In genomic region chr5:140181525-140181924, GRCh38 we compare ENCODE assay signal across 22 cellular contexts. TPM values are rescaled to one million over a fixed set of nuclear protein-coding genes. Genes with fewer than 3 reads are reported as not detected.
DNase-seq lines count a peak whose midpoint lies in the region; ATAC-seq and TF ChIP-seq lines count a peak whose summit lies in the region.
"Had no signal": no experiment of that assay in that cellular context is flagged by ENCODE, and none has a peak within 500 bp of the region (broad histone marks: within the 10 kb centered on the region; RNA-seq: fewer than 3 reads in every experiment).

No MANE protein-coding gene starts in this region.

- H3K23ac ChIP-seq in neuronal stem cell (ENCODE audit: low read depth, low read length, poor library complexity), result no peak overlapping the region

- no peak overlapping the region for H4K91ac ChIP-seq in neuronal stem cell (ENCODE audit: low read depth, low read length, poor library complexity)

- H2AFZ ChIP-seq in KMS-11 (ENCODE audit: low read depth), result peak overlapping the region; percentile 71; the same call in 1 of the 2 replicates
- H2AFZ ChIP-seq in hepatocyte, result no peak overlapping the region
- no peak overlapping the region for H2AFZ ChIP-seq in neuronal stem cell (ENCODE audit: low read length)

- H3K27ac Mint-ChIP-seq in Calu3 (ENCODE audit: unreplicated experiment), result peak overlapping the region; percentile 17
- H3K27ac Mint-ChIP-seq: activated naive CD8-positive, alpha-beta T cell treated with anti-CD3 and anti-CD28 coated beads for 36 hours; CD4-positive, alpha-beta T cell; naive thymus-derived CD4-positive, alpha-beta T cell; T-helper 2 cell treated with Interferon-gamma antibody and Interleukin-4, amounts not matched to agents 5 μg/mL and 100 μg/mL, for 36 hours had no signal

- H3K9me3 Mint-ChIP-seq in Calu3 (ENCODE audit: low read depth, unreplicated experiment), result no peaks in the 10 kb centered on the region
- H3K9me3 Mint-ChIP-seq: activated naive CD8-positive, alpha-beta T cell treated with anti-CD3 and anti-CD28 coated beads for 36 hours; CD4-positive, alpha-beta T cell; naive thymus-derived CD4-positive, alpha-beta T cell; T-helper 2 cell treated with Interferon-gamma antibody and Interleukin-4, amounts not matched to agents 5 μg/mL and 100 μg/mL, for 36 hours had no signal

- H4K20me1 ChIP-seq in KMS-11 (ENCODE audit: insufficient read depth), result no peaks in the 10 kb centered on the region
- no peaks in the 10 kb centered on the region for H4K20me1 ChIP-seq in hepatocyte (ENCODE audit: insufficient read depth, poor library complexity, severe bottlenecking)

- H2BK12ac ChIP-seq in neuronal stem cell (ENCODE audit: low read length), result no peak overlapping the region

- H3K9ac ChIP-seq in KMS-11, result no peak overlapping the region
- H3K9ac ChIP-seq in neuronal stem cell (ENCODE audit: low read depth, low read length, poor library complexity), result no peak overlapping the region

- no peaks in the 10 kb centered on the region for H3K9me3 ChIP-seq in hepatocyte (ENCODE audit: low read depth)
- H3K9me3 ChIP-seq in gastrocnemius medialis, result no peaks in the 10 kb centered on the region
- H3K9me3 ChIP-seq in neuronal stem cell (replicated peaks in 1 of 2; ENCODE audit: control insufficient read depth in 2 of 2, insufficient read depth in 1 of 2, low read depth in 1 of 2, low read length in 2 of 2), result no peaks in the 10 kb centered on the region
- H3K9me3 ChIP-seq: tibial artery had no signal

- H3K4me3 Mint-ChIP-seq in Calu3 (ENCODE audit: low read depth, unreplicated experiment), result peak overlapping the region; percentile 11
- H3K4me3 Mint-ChIP-seq: activated CD8-positive, alpha-beta T cell treated with anti-CD3 and anti-CD28 coated beads, Interleukin-2, amount 10 ng/mL, durations not matched to agents 7 days and 5 days; activated naive CD8-positive, alpha-beta T cell treated with anti-CD3 and anti-CD28 coated beads for 36 hours; CD4-positive, alpha-beta T cell; naive thymus-derived CD4-positive, alpha-beta T cell had no signal

- ATAC-seq in gastrocnemius medialis (no peak), HG02981 (IDR thresholded peaks at IDR 0.05; ENCODE audit: unreplicated experiment) (no peak)
- ATAC-seq: activated CD8-positive, alpha-beta T cell treated with anti-CD3 and anti-CD28 coated beads, Interleukin-2, amount 10 ng/mL, durations not matched to agents 7 days and 5 days; naive thymus-derived CD4-positive, alpha-beta T cell had no signal

- DNase-seq in Calu3, result no peak
- DNase-seq in hepatocyte (ENCODE audit: low spot score), result no peak
- no peak for DNase-seq in gastrocnemius medialis
- no peak for DNase-seq in NCI-H2171 treated with DMSO at 0.1 percent for 48 hours (lab: John Stamatoyannopoulos, UW)
- no peak for DNase-seq in neuronal stem cell (ENCODE audit: low spot score)
- DNase-seq in SKM-1 treated with dmso at 0.1 percent for 144 hours (lab: John Stamatoyannopoulos, UW; ENCODE audit: unreplicated experiment), result no peak
- DNase-seq: activated CD4-positive, CD25-positive, alpha-beta regulatory T cell; activated CD8-positive, alpha-beta T cell treated with anti-CD3 and anti-CD28 coated beads, Interleukin-2, amount 10 ng/mL, durations not matched to agents 7 days and 5 days; activated naive CD8-positive, alpha-beta T cell treated with anti-CD3 and anti-CD28 coated beads for 36 hours; CD4-positive, alpha-beta T cell; dermis blood vessel endothelial cell; DMS53; left ventricle myocardium superior; naive thymus-derived CD4-positive, alpha-beta T cell; NCI-H1048; NCI-H2081; NCI-H524; tibial artery had no signal

- peaks cover 4% of the 10 kb centered on the region for H3K79me1 ChIP-seq in neuronal stem cell (ENCODE audit: low read depth, low read length)

- intact Hi-C loops in Calu3 (cut with micrococcal nuclease; ENCODE audit: unreplicated experiment), result loop anchor here (5.0 kb wide), 1 partner anchor 46 kb away; no protein-coding TSS in a partner anchor
- intact Hi-C loops in gastrocnemius medialis (cut with DNase I; ENCODE audit: low total_unique reads), result no loop called here

- H3K14ac ChIP-seq in neuronal stem cell (ENCODE audit: low read length), result no peak overlapping the region

- no peak overlapping the region for H3K18ac ChIP-seq in neuronal stem cell (ENCODE audit: low read length)

- BruUV-seq in Calu3 (replicated peaks; lab: Mats Ljungman, UMichigan), result no TSS peak

- H3K36me3 Mint-ChIP-seq in Calu3 (ENCODE audit: insufficient read depth, unreplicated experiment), result peaks cover 35% of the 10 kb centered on the region
- H3K36me3 Mint-ChIP-seq: activated naive CD8-positive, alpha-beta T cell treated with anti-CD3 and anti-CD28 coated beads for 36 hours had no signal

- no peak overlapping the region for H3K4ac ChIP-seq in neuronal stem cell (ENCODE audit: low read length)

- CTCF ChIA-PET in Calu3 (lab: Charles Lee), result interaction anchor here (0.8 kb wide), 1 partner anchor 25 kb away, joined by 3 read pairs; no protein-coding TSS in a partner anchor

- no peak overlapping the region for H2AK5ac ChIP-seq in neuronal stem cell (ENCODE audit: low read depth, low read length)

- H3K9me2 ChIP-seq in hepatocyte (replicated peaks; ENCODE audit: insufficient read depth), result no peaks in the 10 kb centered on the region

- H3K4me3 ChIP-seq in KMS-11 (IDR thresholded peaks at IDR 0.05; ENCODE audit: insufficient read depth, low read depth, low read length), result no peak overlapping the region
- no peak overlapping the region for H3K4me3 ChIP-seq in hepatocyte
- H3K4me3 ChIP-seq in gastrocnemius medialis, result no peak overlapping the region
- no peak overlapping the region for H3K4me3 ChIP-seq in neuronal stem cell (ENCODE audit: low read length in 2 of 2)
- H3K4me3 ChIP-seq: tibial artery had no signal

- H3K4me2 ChIP-seq in KMS-11 (peak overlapping the region; percentile 85), hepatocyte (peak overlapping the region; percentile 61), neuronal stem cell (ENCODE audit: insufficient read depth, low read length, poor library complexity, severe bottlenecking) (no peak overlapping the region)

- in situ Hi-C loops in gastrocnemius medialis (cut with MboI; ENCODE audit: low sequenced_read_pairs in 4 of 4), result no loop called here

- no peaks in the 10 kb centered on the region for H3K27me3 Mint-ChIP-seq in Calu3 (ENCODE audit: unreplicated experiment)
- H3K27me3 Mint-ChIP-seq: activated naive CD8-positive, alpha-beta T cell treated with anti-CD3 and anti-CD28 coated beads for 36 hours; CD4-positive, alpha-beta T cell; naive thymus-derived CD4-positive, alpha-beta T cell had no signal

- H4K8ac ChIP-seq in neuronal stem cell (ENCODE audit: low read depth, low read length), result no peak overlapping the region

- no peak overlapping the region for H2BK5ac ChIP-seq in neuronal stem cell (ENCODE audit: low read length)

- H3K27me3 ChIP-seq in KMS-11 (ENCODE audit: insufficient read depth, low read depth) (no peaks in the 10 kb centered on the region), hepatocyte (no peaks in the 10 kb centered on the region), gastrocnemius medialis (no peaks in the 10 kb centered on the region), neuronal stem cell (ENCODE audit: control insufficient read depth in 3 of 3, insufficient read depth in 3 of 3, low read depth in 1 of 3, low read length in 3 of 3) (no peaks in the 10 kb centered on the region)
- H3K27me3 ChIP-seq: tibial artery had no signal

- WGBS in hepatocyte (ENCODE audit: low lambda C conversion rate, missing lambda C conversion rate), result 87% methylated on average over 3 of the region's 3 CpGs
- no CpG with 5 or more reads among the region's 3 CpGs for WGBS in neuronal stem cell (ENCODE audit: extremely low coverage in 2 of 2, insufficient read length in 2 of 2, insufficient replicate concordance in 1 of 2), 2 donors

- H3K4me1 ChIP-seq in KMS-11 (ENCODE audit: low read depth, poor library complexity, severe bottlenecking) (peaks cover 31% of the 10 kb centered on the region), hepatocyte (ENCODE audit: insufficient read depth) (peaks cover 33% of the 10 kb centered on the region), gastrocnemius medialis (peaks cover 87 to 92% of the 10 kb centered on the region in 2 donors), neuronal stem cell (ENCODE audit: control insufficient read depth in 2 of 2, insufficient read depth in 1 of 2, low read depth in 1 of 2, low read length in 2 of 2) (peaks cover 12 to 13% of the 10 kb centered on the region in 2 donors)

- H3K36me3 ChIP-seq in KMS-11 (ENCODE audit: insufficient read depth), result no peaks in the 10 kb centered on the region
- H3K36me3 ChIP-seq in hepatocyte (replicated peaks; ENCODE audit: insufficient read depth, low read depth), result no peaks in the 10 kb centered on the region
- no peaks in the 10 kb centered on the region for H3K36me3 ChIP-seq in gastrocnemius medialis
- H3K36me3 ChIP-seq in neuronal stem cell (replicated peaks in 1 of 2; ENCODE audit: control insufficient read depth in 2 of 2, insufficient read depth in 2 of 2, low read length in 2 of 2), result no peaks in the 10 kb centered on the region
- H3K36me3 ChIP-seq: tibial artery had no signal

- no peak overlapping the region for H2BK15ac ChIP-seq in neuronal stem cell (ENCODE audit: low read length)

- H3K4me1 Mint-ChIP-seq in Calu3 (ENCODE audit: low read depth, unreplicated experiment), result peaks cover 59% of the 10 kb centered on the region

- H3K79me2 ChIP-seq in KMS-11 (ENCODE audit: insufficient read depth, low read depth), result no peaks in the 10 kb centered on the region
- peaks cover 78% of the 10 kb centered on the region for H3K79me2 ChIP-seq in hepatocyte

- TF ChIP-seq POLR2A in gastrocnemius medialis (IDR thresholded peaks at IDR 0.05), result no peak

- peak overlapping the region; percentile 54; the same call in 1 of the 2 replicates for H3K27ac ChIP-seq in KMS-11
- peak overlapping the region; percentile 82 for H3K27ac ChIP-seq in hepatocyte
- H3K27ac ChIP-seq in gastrocnemius medialis, result peak overlapping the region; percentile 97 to 99 (median 98)
- H3K27ac ChIP-seq in neuronal stem cell (replicated peaks; ENCODE audit: low read length), result no peak overlapping the region
- H3K27ac ChIP-seq: HL-60, tibial artery had no signal

- no peak overlapping the region for H2BK120ac ChIP-seq in neuronal stem cell (ENCODE audit: low read depth, low read length)

- TF ChIP-seq CTCF in Calu3 (IDR thresholded peaks at IDR 0.05; ENCODE audit: unreplicated experiment) (no peak), KMS-11 (conservative IDR thresholded peaks at IDR 0.05; ENCODE audit: low read depth, low read length) (no peak), hepatocyte (IDR thresholded peaks at IDR 0.05; ENCODE audit: poor library complexity) (no peak), gastrocnemius medialis (IDR thresholded peaks at IDR 0.05 in 4 of 5, conservative IDR thresholded peaks at IDR 0.05 in 1 of 5) (no peak)

RNA-seq across cellular contexts. Expression of gene CYSTM1, which starts 6.5 kb away (rescaled TPM):
- total RNA-seq in Calu3 (2022) (198 and 259 TPM in 2 replicates), hepatocyte (111 and 120 TPM in 2 replicates), gastrocnemius medialis (100 to 1,000 TPM; 304 to 593 (median 336) TPM)
- 196 and 262 TPM in 2 replicates for polyA plus RNA-seq in hepatocyte
- polyA plus RNA-seq in neuronal stem cell (2013, experiment 1 of 2), result 35.6 TPM
- polyA plus RNA-seq in neuronal stem cell (2013, experiment 2 of 2), result 35.7 TPM

RNA-seq across cellular contexts. Expression of gene IGIP, which starts 55.8 kb away (rescaled TPM):
- 5.9 and 6.2 TPM in 2 replicates for total RNA-seq in Calu3 (2022)
- total RNA-seq in hepatocyte, result 4.4 and 7.2 TPM in 2 replicates
- polyA plus RNA-seq in hepatocyte, result 0.50 and 0.89 TPM in 2 replicates
- total RNA-seq in gastrocnemius medialis, result 10 to 100 TPM in 1 of 4 donors, 1 to 10 TPM in 3; 6.7 to 13.1 (median 8.2) TPM
- 0.47 TPM for polyA plus RNA-seq in neuronal stem cell (2013, experiment 1 of 2)
- polyA plus RNA-seq in neuronal stem cell (2013, experiment 2 of 2), result 0.42 TPM
